ENCODE assay signal across 9 cellular contexts in the genomic region with DNA sequence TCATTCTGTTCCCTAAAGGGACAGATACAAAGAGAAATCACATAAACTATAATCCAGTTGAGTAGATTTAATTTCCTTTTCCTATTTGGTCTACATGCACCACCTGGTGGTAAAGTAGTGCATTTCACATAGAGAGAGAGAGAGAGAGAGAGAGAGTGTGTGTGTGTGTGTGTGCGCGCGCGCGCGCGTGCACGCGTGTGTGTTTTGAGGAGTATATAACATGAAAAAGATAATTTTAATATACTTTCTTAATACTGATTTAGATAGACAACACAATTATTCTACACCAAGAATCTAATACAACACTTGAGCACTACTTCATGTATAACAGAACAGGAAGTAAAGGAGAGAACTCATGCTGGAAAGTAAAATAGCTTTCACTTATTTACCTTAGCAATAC. TPM values are rescaled to one million over a fixed set of nuclear protein-coding genes. Genes with fewer than 3 reads are reported as not detected.
DNase-seq lines count a peak whose midpoint lies in the region; ATAC-seq and TF ChIP-seq lines count a peak whose summit lies in the region.
"Had no signal": no experiment of that assay in that cellular context is flagged by ENCODE, and none has a peak within 500 bp of the region (broad histone marks: within the 10 kb centered on the region; RNA-seq: fewer than 3 reads in every experiment).

No MANE protein-coding gene starts in this region.

- intact Hi-C loops in mammary epithelial cell (cut with micrococcal nuclease) = loop anchor here (1.0 to 10.0 kb wide), 6 partner anchors 51 to 1067 kb away; no protein-coding TSS in a partner anchor

- no peaks in the 10 kb centered on the region for H4K20me1 ChIP-seq in mammary epithelial cell (ENCODE audit: insufficient read depth, low read length)

- H3K4me2 ChIP-seq in mammary epithelial cell (ENCODE audit: insufficient read depth, low read depth, low read length) = peak overlapping the region; percentile 53

- no peaks in the 10 kb centered on the region for H3K4me1 ChIP-seq in mammary epithelial cell (ENCODE audit: insufficient read depth, low read length)

- CTCF ChIA-PET in mammary epithelial cell (lab: Charles Lee; ENCODE audit: low non-redundant PET) = interaction anchor here (0.5 to 0.7 kb wide), 4 partner anchors 70 to 1289 kb away, joined by 3 to 4 read pairs (median 4); no protein-coding TSS in a partner anchor

- H2AFZ ChIP-seq in mammary epithelial cell (ENCODE audit: low read depth, low read length) = peak overlapping the region; percentile 57

- dilution Hi-C loops in mammary epithelial cell (cut with HindIII; ENCODE audit: low sequenced_read_pairs) = no loop called here

- H3K27me3 ChIP-seq in mammary epithelial cell (ENCODE audit: insufficient read depth, low read length) (peaks cover 3% of the 10 kb centered on the region), kidney epithelial cell (ENCODE audit: control insufficient read depth, insufficient read depth, low read length) (no peaks in the 10 kb centered on the region)

- H3K9me3 ChIP-seq in mammary epithelial cell (replicated peaks; ENCODE audit: insufficient read depth, low read length) = no peaks in the 10 kb centered on the region

- WGBS in mammary epithelial cell (ENCODE audit: low coverage, missing lambda C conversion rate) = 1% methylated on average over 9 of the region's 9 CpGs

- TF ChIP-seq CTCF in mammary epithelial cell (conservative IDR thresholded peaks at IDR 0.05 in 1 of 2, IDR thresholded peaks at IDR 0.05 in 1 of 2; ENCODE audit: extremely low read depth in 1 of 2, insufficient read depth in 1 of 2, low read depth in 1 of 2, low read length in 2 of 2) = peak; percentile 75 to 85
- TF ChIP-seq CTCF in kidney epithelial cell (IDR thresholded peaks at IDR 0.05; ENCODE audit: insufficient read depth, low read length, poor library complexity, severe bottlenecking) = peak; percentile 69

- H3K36me3 ChIP-seq in mammary epithelial cell (ENCODE audit: insufficient read depth, low read length) (no peaks in the 10 kb centered on the region), kidney epithelial cell (ENCODE audit: control insufficient read depth, insufficient read depth, low read length) (no peaks in the 10 kb centered on the region)

- DNase-seq in NCI-H1417 (lab: John Stamatoyannopoulos, UW) (peak; percentile 28 to 70 (median 33)), NCI-H1417 treated with DMSO at 0.1 percent for 48 hours (lab: John Stamatoyannopoulos, UW) (no peak), HT1080 (ENCODE audit: low read depth) (peak; percentile 49), SHP77 (lab: John Stamatoyannopoulos, UW) (peak; percentile 19 to 27), mammary epithelial cell (peak; percentile 55), kidney epithelial cell (ENCODE audit: low read depth) (no peak)
- peak; percentile 2 to 3 for DNase-seq in stimulated activated CD4-positive, alpha-beta T cell treated with anti-CD3 and anti-CD28 coated beads, Interleukin-2, amount 100 ng/mL, for 48 hours

- H3K79me2 ChIP-seq in mammary epithelial cell (ENCODE audit: insufficient read depth, low read length) = no peaks in the 10 kb centered on the region

- H3K27ac ChIP-seq in mammary epithelial cell (ENCODE audit: insufficient read depth, low read depth, low read length) = no peak overlapping the region
- H3K27ac ChIP-seq: epithelial cell of prostate had no signal

- BruUV-seq in mammary epithelial cell (replicated peaks; lab: Mats Ljungman, UMichigan) = no TSS peak

- H3K9ac ChIP-seq in mammary epithelial cell (ENCODE audit: insufficient read depth, low read length) = no peak overlapping the region

- H3K4me3 ChIP-seq in mammary epithelial cell (replicated peaks in 1 of 3; ENCODE audit: insufficient read depth in 1 of 3, low read depth in 2 of 3, low read length in 3 of 3) (peak overlapping the region in 1 of 3 experiments; percentile 33), kidney epithelial cell (ENCODE audit: low read depth, low read length) (no peak overlapping the region)

- no peak for ATAC-seq in HG02938 (IDR thresholded peaks at IDR 0.05; ENCODE audit: unreplicated experiment)

- in situ Hi-C loops in mammary epithelial cell (cut with MboI; ENCODE audit: low sequenced_read_pairs in 2 of 2) = loop anchor here (25.0 kb wide), 2 partner anchors 185 to 560 kb away; no protein-coding TSS in a partner anchor

RNA-seq across cellular contexts. Expression of gene FGF7, which starts 1.1 kb away (rescaled TPM):
- 0.02 TPM in 1 of 2 replicates, not detected in the other for total RNA-seq in HT1080 (2014; rRNA removed; shearing (Covaris generic))
- polyA plus RNA-seq in HT1080 (2015; cell fraction: cytosol; rRNA removed) = not detected in 2 replicates
- not detected in 2 replicates for polyA plus RNA-seq in HT1080 (2015; cell fraction: nucleus; rRNA removed)
- total RNA-seq in mammary epithelial cell (under 1 TPM in 1 of 2 donors, not detected in 1; 0.50 TPM), kidney epithelial cell (not detected in 2 replicates)
- not detected for polyA plus RNA-seq in mammary epithelial cell
- polyA minus RNA-seq in mammary epithelial cell = not detected

Comparison
In these comparisons a context has a peak if more than half of its experiments do, and no peak if none do; other contexts are left out.
1. DNase-seq: peak in NCI-H1417 (3 of 3), HT1080 (single experiment), SHP77 (2 of 2), mammary epithelial cell (single experiment) and stimulated activated CD4-positive, alpha-beta T cell treated with anti-CD3 and anti-CD28 coated beads, Interleukin-2, amount 100 ng/mL, for 48 hours (2 of 2); none in NCI-H1417 treated with DMSO at 0.1 percent for 48 hours (single experiment) and kidney epithelial cell (single experiment).